ENCODE assay signal across 8 cellular contexts in the genomic region with DNA sequence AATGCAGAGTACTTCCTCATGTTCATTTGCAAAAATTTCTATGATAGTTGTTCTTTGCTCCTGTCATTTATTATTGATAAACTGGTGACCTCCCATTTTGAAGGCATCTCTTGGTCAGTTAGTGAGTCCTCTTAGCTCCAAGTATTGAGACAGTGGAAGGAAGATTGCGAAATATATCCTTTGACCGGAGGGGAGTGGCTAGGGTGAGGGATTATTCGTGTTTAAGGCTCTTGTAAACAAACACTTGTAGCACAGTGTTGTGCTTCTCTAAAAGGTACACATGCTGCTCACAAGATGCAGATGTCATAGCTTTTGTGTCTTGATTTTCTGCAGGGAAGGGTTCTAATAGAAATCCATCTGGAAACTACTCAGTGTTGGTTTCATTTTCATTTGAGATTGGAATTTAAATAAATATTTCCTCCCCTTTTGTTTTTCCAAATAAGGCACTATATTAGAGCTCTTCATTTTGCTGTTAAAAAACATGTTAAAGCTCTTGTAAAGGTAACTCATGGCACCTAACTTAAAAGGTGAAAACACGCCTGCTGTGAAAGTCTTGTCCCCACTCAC. TPM values are rescaled to one million over a fixed set of nuclear protein-coding genes. Genes with fewer than 3 reads are reported as not detected.
DNase-seq lines count a peak whose midpoint lies in the region; ATAC-seq and TF ChIP-seq lines count a peak whose summit lies in the region.

No MANE protein-coding gene starts in this region.

- in situ Hi-C loops in GM23248 (cut with MboI): no loop called here

- H2AFZ ChIP-seq in GM23248: peak overlapping the region; percentile 73
- no peak overlapping the region for H2AFZ ChIP-seq in PC-3 (ENCODE audit: low read length)

- H3K79me2 ChIP-seq in GM23248 (ENCODE audit: insufficient read depth) (peaks cover 64% of the 10 kb centered on the region), PC-3 (ENCODE audit: low read length) (peaks cover 83% of the 10 kb centered on the region)

- intact Hi-C loops in PC-3 (cut with micrococcal nuclease) (no loop called here), esophagus squamous epithelium (cut with DNase I) (no loop called here)

- peak overlapping the region; percentile 52 for H3K27ac ChIP-seq in GM23248
- no peak overlapping the region for H3K27ac ChIP-seq in PC-3 (ENCODE audit: low read length)
- H3K27ac ChIP-seq in esophagus squamous epithelium: peak overlapping the region in 3 of 4 donors; percentile 32 to 63 (median 54)

- H3K9me3 Mint-ChIP-seq in progenitor cell of endocrine pancreas (ENCODE audit: low read depth): peaks cover 2% of the 10 kb centered on the region

- no peak overlapping the region for H3K4me3 Mint-ChIP-seq in progenitor cell of endocrine pancreas (ENCODE audit: low read depth)

- H3K36me3 ChIP-seq in GM23248 (ENCODE audit: low read depth) (no peaks in the 10 kb centered on the region), PC-3 (ENCODE audit: low read depth, low read length) (peaks cover 13% of the 10 kb centered on the region), esophagus squamous epithelium (no peaks in the 10 kb centered on the region)

- peak overlapping the region; percentile 39 for H3K27ac Mint-ChIP-seq in progenitor cell of endocrine pancreas

- POLR2A ChIA-PET in PC-3 (lab: Charles Lee; ENCODE audit: unreplicated experiment): interaction anchor here (0.5 kb wide), 1 partner anchor 21 kb away, joined by 8 read pairs; no protein-coding TSS in a partner anchor

- H3K4me1 Mint-ChIP-seq in progenitor cell of endocrine pancreas (ENCODE audit: low read depth): peaks cover 15% of the 10 kb centered on the region

- no peaks in the 10 kb centered on the region for H3K27me3 ChIP-seq in GM23248 (replicated peaks; ENCODE audit: insufficient read depth)
- H3K27me3 ChIP-seq in PC-3 (ENCODE audit: low read length): no peaks in the 10 kb centered on the region
- no peaks in the 10 kb centered on the region for H3K27me3 ChIP-seq in esophagus squamous epithelium

- CTCF ChIA-PET in PC-3 (lab: Charles Lee): no interaction called here

- DNase-seq in GM23248 (peak; percentile 72), PC-3 (peak; percentile 54), esophagus squamous epithelium (lab: John Stamatoyannopoulos, UW) (no peak), progenitor cell of endocrine pancreas (ENCODE audit: low spot score, unreplicated experiment) (no peak), islet precursor cell (no peak)
- no peak for DNase-seq in activated T-cell treated with anti-CD3 and anti-CD28 coated beads, Interleukin-2, amount 50 U/mL, for 1 hour

- 23 to 25% methylated on average over 4 of the region's 4 CpGs for WGBS in GM23248 (ENCODE audit: low coverage in 1 of 2, low lambda C conversion rate in 2 of 2, missing lambda C conversion rate in 2 of 2), 2 experiments
- WGBS in esophagus squamous epithelium, 2 donors: 30 to 55% methylated on average over 4 of the region's 4 CpGs

- no peaks in the 10 kb centered on the region for H3K27me3 Mint-ChIP-seq in progenitor cell of endocrine pancreas

- H3K9me3 ChIP-seq in GM23248 (ENCODE audit: low read depth): no peaks in the 10 kb centered on the region
- H3K9me3 ChIP-seq in PC-3 (ENCODE audit: low read length): no peaks in the 10 kb centered on the region
- H3K9me3 ChIP-seq in esophagus squamous epithelium: no peaks in the 10 kb centered on the region

- H4K20me1 ChIP-seq in GM23248 (ENCODE audit: insufficient read depth): no peaks in the 10 kb centered on the region
- H4K20me1 ChIP-seq in PC-3 (ENCODE audit: low read length): peaks cover 23% of the 10 kb centered on the region; the same call in 1 of the 2 replicates

- no peak for TF ChIP-seq POLR2A in esophagus squamous epithelium (IDR thresholded peaks at IDR 0.05)

- H3K9ac ChIP-seq in GM23248 (peak overlapping the region; percentile 70), PC-3 (ENCODE audit: low read length) (no peak overlapping the region)

- H3K36me3 Mint-ChIP-seq in progenitor cell of endocrine pancreas (ENCODE audit: insufficient read depth): peaks cover 8% of the 10 kb centered on the region

- H3K9me2 ChIP-seq in GM23248 (ENCODE audit: insufficient read depth): no peaks in the 10 kb centered on the region
- no peaks in the 10 kb centered on the region for H3K9me2 ChIP-seq in PC-3 (replicated peaks; ENCODE audit: low read length)

- no TSS peak for BruUV-seq in PC-3 (replicated peaks; lab: Mats Ljungman, UMichigan)

- peak; percentile 62 for ATAC-seq in PC-3
- ATAC-seq in HG03520 (IDR thresholded peaks at IDR 0.05; ENCODE audit: unreplicated experiment): no peak
- ATAC-seq in GM19324 (IDR thresholded peaks at IDR 0.05; ENCODE audit: low FRiP score, unreplicated experiment): no peak

- H3F3A ChIP-seq in GM23248 (ENCODE audit: insufficient read depth) (no peaks in the 10 kb centered on the region), PC-3 (ENCODE audit: low read length, unreplicated experiment) (no peaks in the 10 kb centered on the region)

- peak overlapping the region; percentile 83 for H3K4me2 ChIP-seq in GM23248 (ENCODE audit: unreplicated experiment)
- H3K4me2 ChIP-seq in PC-3 (ENCODE audit: low read length): peak overlapping the region; percentile 27

- H3K4me1 ChIP-seq in GM23248 (ENCODE audit: insufficient read depth): 0 out of 2 replicates have a peak, but pooled peaks cover 9% of the 10 kb centered on the region
- H3K4me1 ChIP-seq in PC-3 (ENCODE audit: insufficient read depth, low read length): peaks cover 10% of the 10 kb centered on the region
- H3K4me1 ChIP-seq in esophagus squamous epithelium: peaks cover 3 to 16% (median 3%) of the 10 kb centered on the region in 3 donors

- H3K4me3 ChIP-seq in GM23248 (peak overlapping the region; percentile 75), PC-3 (ENCODE audit: low read length) (no peak overlapping the region), esophagus squamous epithelium (peak overlapping the region in 3 of 4 donors; percentile 18 to 56 (median 24))

- no peak for TF ChIP-seq CTCF in PC-3 (conservative IDR thresholded peaks at IDR 0.05; ENCODE audit: low read depth, low read length)
- no peak for TF ChIP-seq CTCF in esophagus squamous epithelium (IDR thresholded peaks at IDR 0.05)
- TF ChIP-seq CTCF in progenitor cell of endocrine pancreas (IDR thresholded peaks at IDR 0.05; ENCODE audit: unreplicated experiment): no peak

RNA-seq across cellular contexts. Expression of a gene that starts 21.8 kb away (rescaled TPM):
- total RNA-seq in GM23248 (2014; rRNA removed; shearing (Covaris generic)): 6.1 and 6.4 TPM in 2 replicates
- 4.1 and 4.4 TPM in 2 replicates for polyA plus RNA-seq in GM23248 (2016; fragmentation: Nextera tagmentation; extraction: Ambion mirVana)
- 17.1 and 18.9 TPM in 2 replicates for total RNA-seq in PC-3 (2014; rRNA removed)
- 10 to 100 TPM in 2 of 4 donors, 1 to 10 TPM in 2; 6.4 to 14.9 (median 10.9) TPM for total RNA-seq in esophagus squamous epithelium
- total RNA-seq in progenitor cell of endocrine pancreas: 25.4 and 25.8 TPM in 2 replicates

Comparison
In these comparisons a context has a peak if more than half of its experiments do, and no peak if none do; other contexts are left out.
1. DNase-seq: peak in GM23248 (single experiment) and PC-3 (single experiment); none in esophagus squamous epithelium (single experiment), progenitor cell of endocrine pancreas (single experiment), islet precursor cell (single experiment) and activated T-cell treated with anti-CD3 and anti-CD28 coated beads, Interleukin-2, amount 50 U/mL, for 1 hour (single experiment).